20 cellular contexts compared by ENCODE assay signal in the genomic region with DNA sequence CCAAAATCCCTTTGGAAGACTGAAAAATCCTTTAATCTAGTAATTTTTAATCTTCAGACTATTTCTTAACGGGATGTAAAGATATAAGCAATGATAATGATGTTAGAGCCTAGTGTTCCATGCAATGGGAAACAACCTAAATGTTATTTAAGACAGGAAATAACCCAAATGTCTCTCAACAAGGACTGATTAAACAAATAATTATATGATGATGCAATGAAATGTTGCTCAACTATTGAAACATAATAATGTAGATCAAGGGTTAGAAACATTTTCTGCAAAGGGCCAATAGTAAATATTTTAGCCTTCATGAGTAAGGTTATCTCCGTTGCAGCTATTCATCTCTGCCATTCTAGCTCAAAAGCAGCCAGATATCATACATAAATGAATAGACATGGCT.
DNase-seq lines count a peak whose midpoint lies in the region; ATAC-seq, FAIRE-seq and TF ChIP-seq lines count a peak whose summit lies in the region.
"Had no signal": no experiment of that assay in that cellular context is flagged by ENCODE, and none has a peak within 500 bp of the region (broad histone marks: within the 10 kb centered on the region; RNA-seq: fewer than 3 reads in every experiment).

No MANE protein-coding gene starts in this region.

- no peaks in the 10 kb centered on the region for H3K36me3 Mint-ChIP-seq in activated T-cell treated with anti-CD3 and anti-CD28 coated beads, Interleukin-2, amount 50 U/mL, for 4 hours (ENCODE audit: insufficient read depth)
- H3K36me3 Mint-ChIP-seq: CD4-positive, CD25-positive, alpha-beta regulatory T cell; IgD-negative memory B cell; T-cell had no signal

- no peak overlapping the region for H3K9ac ChIP-seq in HepG2 (ENCODE audit: insufficient read depth, low read depth, low read length)

- H3K9me3 ChIP-seq in HepG2 (ENCODE audit: low read length) (no peaks in the 10 kb centered on the region), right lobe of liver (no peaks in the 10 kb centered on the region)
- H3K9me3 ChIP-seq: MG63 had no signal

- no peak overlapping the region for H3K4me3 ChIP-seq in HepG2 (replicated peaks in 1 of 3; ENCODE audit: insufficient read depth in 1 of 3, low read depth in 2 of 3, low read length in 3 of 3)
- no peak overlapping the region for H3K4me3 ChIP-seq in right lobe of liver
- no peak overlapping the region for H3K4me3 ChIP-seq in fibroblast of mammary gland (ENCODE audit: control insufficient read depth, low read depth, low read length)
- H3K4me3 ChIP-seq: MG63 had no signal

- H3K4me1 Mint-ChIP-seq in activated T-cell treated with anti-CD3 and anti-CD28 coated beads, Interleukin-2, amount 50 U/mL, for 4 hours (ENCODE audit: low read depth) = no peaks in the 10 kb centered on the region
- H3K4me1 Mint-ChIP-seq: B cell; CD4-positive, CD25-positive, alpha-beta regulatory T cell; IgD-negative memory B cell; T-cell had no signal

- no peak for TF ChIP-seq POLR2A in HepG2 (IDR thresholded peaks at IDR 0.05; ENCODE audit: insufficient read depth in 1 of 2, low read depth in 2 of 2, low read length in 2 of 2)
- no peak for TF ChIP-seq POLR2A in right lobe of liver (IDR thresholded peaks at IDR 0.05)

- H3K4me1 ChIP-seq in HepG2 (ENCODE audit: insufficient read depth, low read length) (no peaks in the 10 kb centered on the region), right lobe of liver (no peaks in the 10 kb centered on the region)

- ATAC-seq in HepG2 (no peak), right lobe of liver (no peak)
- no peak for ATAC-seq in activated T-cell treated with anti-CD3 and anti-CD28 coated beads, Interleukin-2, amount 50 U/mL, for 4 hours
- ATAC-seq: T-cell had no signal

- TF ChIP-seq CTCF in HepG2 (CRISPR knock-in tag; IDR thresholded peaks at IDR 0.05) (no peak), right lobe of liver (IDR thresholded peaks at IDR 0.05) (no peak), fibroblast of mammary gland (conservative IDR thresholded peaks at IDR 0.05; ENCODE audit: control insufficient read depth, insufficient read depth, low read depth, low read length) (no peak)

- no peak overlapping the region for H3K27ac ChIP-seq in HepG2 (ENCODE audit: extremely low read length, insufficient read depth, low read length)
- no peak overlapping the region for H3K27ac ChIP-seq in right lobe of liver

- no peaks in the 10 kb centered on the region for H3K27me3 Mint-ChIP-seq in activated T-cell treated with anti-CD3 and anti-CD28 coated beads, Interleukin-2, amount 50 U/mL, for 4 hours (ENCODE audit: low read depth)
- H3K27me3 Mint-ChIP-seq: CD4-positive, CD25-positive, alpha-beta regulatory T cell had no signal

- H3K4me2 ChIP-seq in HepG2 (ENCODE audit: low read depth, low read length) = no peak overlapping the region

- H3K36me3 ChIP-seq in HepG2 (replicated peaks in 1 of 2; ENCODE audit: control insufficient read depth in 1 of 2, insufficient read depth in 2 of 2, low read length in 2 of 2) = no peaks in the 10 kb centered on the region
- no peaks in the 10 kb centered on the region for H3K36me3 ChIP-seq in right lobe of liver
- H3K36me3 ChIP-seq: MG63 had no signal

- H3K79me2 ChIP-seq in HepG2 (ENCODE audit: insufficient read depth, low read length) = no peaks in the 10 kb centered on the region

- no peak for DNase-seq in HepG2 (ENCODE audit: low spot score)
- no peak for DNase-seq in right lobe of liver
- DNase-seq in amniotic epithelial cell (ENCODE audit: low read depth) = peak; percentile 1
- DNase-seq in fibroblast of mammary gland (ENCODE audit: low read depth) = peak; percentile 43
- DNase-seq in C1 segment of cervical spinal cord (lab: John Stamatoyannopoulos, UW) = no peak
- no peak for DNase-seq in activated T-cell treated with anti-CD3 and anti-CD28 coated beads, Interleukin-2, amount 50 U/mL, for 4 hours
- DNase-seq in HUDEP-2 (lab: John Stamatoyannopoulos, UW; ENCODE audit: unreplicated experiment in 76 of 76) = no peak
- no peak for DNase-seq in H4 (ENCODE audit: low spot score)
- DNase-seq: CD4-positive, CD25-positive, alpha-beta regulatory T cell; H9; Kasumi-1; MG63; NCI-H1048; NCI-H1417 treated with DMSO at 0.1 percent for 48 hours; NCI-H187; NCI-H2107; NCI-H69; T-cell had no signal

- intact Hi-C loops in HepG2 (cut with micrococcal nuclease; ENCODE audit: unreplicated experiment) = no loop called here
- intact Hi-C loops in right lobe of liver (cut with DNase I) = no loop called here

- BruUV-seq in HepG2 (replicated peaks; lab: Mats Ljungman, UMichigan) = no TSS peak

- CTCF ChIA-PET in HepG2 (lab: Yijun Ruan, JAX; ENCODE audit: low intra/inter-chr PET ratio, low total read pairs) = no interaction called here

- 0% methylated on average over 2 of the region's 2 CpGs for WGBS in HepG2 (ENCODE audit: low lambda C conversion rate)
- WGBS in right lobe of liver (ENCODE audit: insufficient coverage, low coverage, low lambda C conversion rate, missing lambda C conversion rate) = 27% methylated on average over 2 of the region's 2 CpGs

- TF ChIP-seq RAD21 in HepG2 (CRISPR knock-in tag; IDR thresholded peaks at IDR 0.05) = no peak

- no peak for TF ChIP-seq EP300 in HepG2 (IDR thresholded peaks at IDR 0.05; ENCODE audit: low read depth in 2 of 2, low read length in 2 of 2)
- no peak for TF ChIP-seq EP300 in HepG2 (CRISPR knock-in tag; IDR thresholded peaks at IDR 0.05; ENCODE audit: borderline replicate concordance)

- POLR2A ChIA-PET in HepG2 (lab: Yijun Ruan, JAX) = no interaction called here

- FAIRE-seq in HepG2 (lab: Jason Lieb, UNC) = no peak

- no peak overlapping the region for H2AFZ ChIP-seq in HepG2 (ENCODE audit: low read length)

- H3K27me3 ChIP-seq in HepG2 (ENCODE audit: control insufficient read depth in 1 of 2, insufficient read depth in 2 of 2, low read length in 2 of 2) (no peaks in the 10 kb centered on the region), right lobe of liver (no peaks in the 10 kb centered on the region)
- H3K27me3 ChIP-seq: MG63 had no signal

- H3K9me3 Mint-ChIP-seq in activated T-cell treated with anti-CD3 and anti-CD28 coated beads, Interleukin-2, amount 50 U/mL, for 4 hours = no peaks in the 10 kb centered on the region
- H3K9me3 Mint-ChIP-seq: T-cell had no signal

- in situ Hi-C loops in HepG2 (cut with HindIII; ENCODE audit: extremely low pct_ligation_motif_present, low pct_unique_long_range_greater_than_20kb) = no loop called here

- H3K4me3 Mint-ChIP-seq in activated T-cell treated with anti-CD3 and anti-CD28 coated beads, Interleukin-2, amount 50 U/mL, for 4 hours = no peak overlapping the region
- H3K4me3 Mint-ChIP-seq: B cell; CD4-positive, CD25-positive, alpha-beta regulatory T cell; H9; IgD-negative memory B cell; T-cell had no signal

- no peaks in the 10 kb centered on the region for H4K20me1 ChIP-seq in HepG2 (ENCODE audit: insufficient read depth, low read length)

TF ChIP-seq in HepG2, 621 proteins besides CTCF, POLR2A, EP300 and RAD21:
- TF ChIP-seq CEBPB (IDR thresholded peaks at IDR 0.05; ENCODE audit: borderline replicate concordance, low read depth, low read length) (peak; percentile 40; the same call in 1 of the 2 replicates), CEBPG (CRISPR knock-in tag; IDR thresholded peaks at IDR 0.05) (0 out of 2 replicates have a peak, but pooled peaks have one; percentile 5), ZNF589 (CRISPR knock-in tag; conservative IDR thresholded peaks at IDR 0.05) (no peak)

Comparison
In these comparisons a context has a peak if more than half of its experiments do, and no peak if none do; other contexts are left out.
1. DNase-seq: peak in amniotic epithelial cell (single experiment) and fibroblast of mammary gland (single experiment); none in HepG2 (single experiment), right lobe of liver (0 of 3), C1 segment of cervical spinal cord (0 of 14), activated T-cell treated with anti-CD3 and anti-CD28 coated beads, Interleukin-2, amount 50 U/mL, for 4 hours (single experiment), HUDEP-2 (0 of 76) and H4 (single experiment).